In genomic region chr18:74551936-74552555, GRCh38 we compare ENCODE assay signal across 8 cellular contexts. TPM values are rescaled to one million over a fixed set of nuclear protein-coding genes. Genes with fewer than 3 reads are reported as not detected.
A peak's percentile ranks its signal among the peaks of the same experiment; 100 is the strongest.
DNase-seq lines count a peak whose midpoint lies in the region; ATAC-seq and TF ChIP-seq lines count a peak whose summit lies in the region.

No MANE protein-coding gene starts in this region.

- H3K4me2 ChIP-seq in SK-N-SH, result no peak overlapping the region

- no peak overlapping the region for H3K9ac ChIP-seq in SK-N-SH

- H3K36me3 ChIP-seq in SK-N-SH (replicated peaks in 1 of 2; ENCODE audit: control insufficient read depth in 1 of 2, insufficient read depth in 2 of 2, low read length in 1 of 2), result no peaks in the 10 kb centered on the region
- H3K36me3 ChIP-seq in uterus, result no peaks in the 10 kb centered on the region

- peaks cover 2% of the 10 kb centered on the region for H3K27me3 Mint-ChIP-seq in glutamatergic neuron (ENCODE audit: unreplicated experiment)

- H3K4me1 ChIP-seq in SK-N-SH (ENCODE audit: control insufficient read depth in 1 of 2, insufficient read depth in 2 of 2, low read depth in 1 of 2, low read length in 1 of 2) (no peaks in the 10 kb centered on the region), uterus (no peaks in the 10 kb centered on the region)

- peak; percentile 81 for TF ChIP-seq CTCF in GM12865 (IDR thresholded peaks at IDR 0.05; ENCODE audit: insufficient read depth, low read depth, low read length, missing control alignments)
- peak; percentile 82 for TF ChIP-seq CTCF in SK-N-SH (IDR thresholded peaks at IDR 0.05)
- peak; percentile 77 for TF ChIP-seq CTCF in glutamatergic neuron (IDR thresholded peaks at IDR 0.05; ENCODE audit: partially characterized antibody, unreplicated experiment)
- peak; percentile 61 to 72 (median 68) for TF ChIP-seq CTCF in uterus (IDR thresholded peaks at IDR 0.05)

- POLR2A ChIA-PET in SK-N-SH (lab: Yijun Ruan, JAX), result no interaction called here

- no peaks in the 10 kb centered on the region for H3K9me2 ChIP-seq in SK-N-SH

- H3K27ac Mint-ChIP-seq in glutamatergic neuron (ENCODE audit: unreplicated experiment), result no peak overlapping the region

- CTCF ChIA-PET in SK-N-SH (lab: Yijun Ruan, JAX), result interaction anchor here (0.6 to 4.6 kb wide), 46 partner anchors 8 to 1863 kb away, joined by 3 to 88 read pairs (median 4); partner anchors contain the start of gene CNDP1

- H3K27ac ChIP-seq in SK-N-SH (ENCODE audit: low read depth in 2 of 2, low read length in 1 of 2), result no peak overlapping the region
- no peak overlapping the region for H3K27ac ChIP-seq in uterus

- H4K20me1 ChIP-seq in SK-N-SH (ENCODE audit: insufficient read depth), result no peaks in the 10 kb centered on the region

- TF ChIP-seq EP300 in SK-N-SH (IDR thresholded peaks at IDR 0.05; ENCODE audit: borderline replicate concordance in 1 of 2, low read depth in 1 of 2, low read length in 1 of 2), result no peak

- DNase-seq in GM12865 (ENCODE audit: low read depth) (peak; percentile 86), NCI-H1048 (lab: John Stamatoyannopoulos, UW) (peak; percentile 56), SK-N-SH (peak; percentile 84), glutamatergic neuron (peak; percentile 82), posterior cingulate gyrus (peak; percentile 47 to 97 (median 86)), uterus (peak; percentile 67 to 73)
- peak; percentile 76 for DNase-seq in activated naive CD4-positive, alpha-beta T cell treated with anti-CD3 and anti-CD28 coated beads, Interleukin-2, amount 50 U/mL, for 16 hours

- H3F3A ChIP-seq in SK-N-SH (replicated peaks; ENCODE audit: insufficient read depth), result no peaks in the 10 kb centered on the region

- peaks cover 10% of the 10 kb centered on the region for H3K9me3 Mint-ChIP-seq in glutamatergic neuron (ENCODE audit: unreplicated experiment)

- intact Hi-C loops in posterior cingulate gyrus (cut with DNase I), result loop anchor here (1.0 to 5.0 kb wide), 3 partner anchors 75 to 199 kb away; partner anchors contain the start of gene DIPK1C
- intact Hi-C loops in uterus (cut with DNase I; ENCODE audit: low total_unique reads), result loop anchor here (10.0 kb wide), 1 partner anchor 357 kb away; no protein-coding TSS in a partner anchor

- peaks cover 5% of the 10 kb centered on the region for H3K36me3 Mint-ChIP-seq in glutamatergic neuron (ENCODE audit: unreplicated experiment)

- H3K9me3 ChIP-seq in SK-N-SH (no peaks in the 10 kb centered on the region), uterus (peaks cover 0 to 6% of the 10 kb centered on the region in 2 donors)

- ATAC-seq in HG02588 (IDR thresholded peaks at IDR 0.05; ENCODE audit: unreplicated experiment), result peak; percentile 98

- no peak overlapping the region for H2AFZ ChIP-seq in SK-N-SH (ENCODE audit: low read depth)

- H3K79me2 ChIP-seq in SK-N-SH (ENCODE audit: insufficient read depth), result no peaks in the 10 kb centered on the region

- H3K27me3 ChIP-seq in SK-N-SH (ENCODE audit: insufficient read depth) (peaks cover 23% of the 10 kb centered on the region; the same call in 1 of the 2 replicates), uterus (no peaks in the 10 kb centered on the region)

- H3K4me3 ChIP-seq in GM12865 (ENCODE audit: low read depth, low read length) (no peak overlapping the region), SK-N-SH (ENCODE audit: low read depth in 2 of 2, low read length in 1 of 2) (no peak overlapping the region; a peak in 1 of 4 replicates), uterus (no peak overlapping the region)

- no peaks in the 10 kb centered on the region for H3K4me1 Mint-ChIP-seq in glutamatergic neuron (ENCODE audit: low read depth, unreplicated experiment)

- peak; percentile 89 for TF ChIP-seq RAD21 in SK-N-SH (IDR thresholded peaks at IDR 0.05; ENCODE audit: low read length)

- WGBS in SK-N-SH (ENCODE audit: low lambda C conversion rate), result 0% methylated on average over 5 of the region's 5 CpGs

- no peak for TF ChIP-seq POLR2A in uterus (IDR thresholded peaks at IDR 0.05)

- no peak overlapping the region for H3K4me3 Mint-ChIP-seq in glutamatergic neuron (ENCODE audit: unreplicated experiment)

TF ChIP-seq in SK-N-SH, 30 proteins besides CTCF, POLR2A, EP300 and RAD21:
- peak; percentile 71 for TF ChIP-seq SMC3 (IDR thresholded peaks at IDR 0.05; ENCODE audit: low read depth, low read length)
- TF ChIP-seq EZH2phosphoT487 (IDR thresholded peaks at IDR 0.05; ENCODE audit: borderline replicate concordance, low read depth), result no peak

RNA-seq across cellular contexts. Expression of gene CNDP1, which starts 17.7 kb away (rescaled TPM):
- not detected in 2 replicates for polyA plus RNA-seq in SK-N-SH (2012; rRNA removed)
- polyA plus RNA-seq in SK-N-SH (2012; cell fraction: cytosol; rRNA removed), result not detected in 2 replicates
- polyA plus RNA-seq in SK-N-SH (2012; cell fraction: nucleus; rRNA removed), result not detected in 2 replicates
- total RNA-seq in glutamatergic neuron (ENCODE audit: unreplicated experiment) (0.27 TPM), uterus (1 to 10 TPM in 1 of 4 donors, under 1 TPM in 2, not detected in 1; 0.24 to 1.0 (median 0.90) TPM)

RNA-seq across cellular contexts. Expression of gene ZNF407, which starts 45.6 kb away (rescaled TPM):
- polyA plus RNA-seq in SK-N-SH (2012; rRNA removed), result 2.6 and 2.7 TPM in 2 replicates
- 1.9 and 2.1 TPM in 2 replicates for polyA plus RNA-seq in SK-N-SH (2012; cell fraction: cytosol; rRNA removed)
- 4.3 and 5.7 TPM in 2 replicates for polyA plus RNA-seq in SK-N-SH (2012; cell fraction: nucleus; rRNA removed)
- 15.8 TPM for total RNA-seq in glutamatergic neuron (ENCODE audit: unreplicated experiment)
- total RNA-seq in uterus, result 10 to 100 TPM; 10.6 to 38.9 (median 23.7) TPM

RNA-seq across cellular contexts. Expression of gene CNDP2, which starts 55.9 kb away (rescaled TPM):
- polyA plus RNA-seq in SK-N-SH (2012; rRNA removed), result 78.5 and 84.9 TPM in 2 replicates
- polyA plus RNA-seq in SK-N-SH (2012; cell fraction: cytosol; rRNA removed), result 67.8 and 70.5 TPM in 2 replicates
- polyA plus RNA-seq in SK-N-SH (2012; cell fraction: nucleus; rRNA removed), result 99.2 and 102 TPM in 2 replicates
- total RNA-seq in glutamatergic neuron (ENCODE audit: unreplicated experiment) (123 TPM), uterus (100 to 1,000 TPM in 2 of 4 donors, 10 to 100 TPM in 2; 56.2 to 149 (median 110) TPM)
